ENCODE assay signal across 8 cellular contexts in the genomic region with DNA sequence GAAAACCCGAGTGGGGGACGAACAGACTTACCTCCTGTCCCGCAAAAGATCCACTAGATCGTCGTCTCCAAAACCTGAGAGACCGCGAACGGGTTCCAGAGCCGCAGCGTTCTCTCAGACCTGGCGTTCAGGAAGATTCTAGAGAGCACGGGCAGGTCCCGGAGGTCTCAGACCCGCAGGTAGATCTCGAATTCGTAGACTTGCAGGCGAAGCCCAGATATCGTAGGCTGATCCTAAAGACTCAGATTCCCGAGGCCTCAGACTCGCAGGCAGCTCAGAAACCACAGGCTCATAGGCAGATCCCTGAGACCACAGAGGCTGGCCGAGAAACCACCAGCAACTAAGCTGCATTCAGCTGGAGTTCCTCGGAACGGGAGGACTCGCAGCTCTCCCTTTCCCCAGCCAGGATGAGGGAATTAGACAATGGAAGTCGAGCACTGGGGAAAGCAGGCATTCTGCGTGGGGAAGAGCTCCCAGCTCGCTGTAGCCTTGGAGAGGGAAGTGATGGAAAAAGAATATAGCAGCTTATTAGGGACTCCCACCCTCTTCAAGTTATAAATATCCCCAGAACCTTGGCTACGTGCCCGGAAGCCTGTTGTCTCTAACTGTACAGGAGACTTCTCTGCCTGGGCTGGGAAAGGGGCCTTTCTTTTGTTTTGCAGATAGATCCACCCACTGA. TPM values are rescaled to one million over a fixed set of nuclear protein-coding genes. Genes with fewer than 3 reads are reported as not detected.
DNase-seq lines count a peak whose midpoint lies in the region; ATAC-seq and TF ChIP-seq lines count a peak whose summit lies in the region.

A gene (minus strand): TSS at position 502 of the 679 bp plus-strand sequence. CDS start 1,831 bp downstream, outside the sequence.

- peak within 1 kb of the TSS; percentile 97 to 98 for H3K9ac ChIP-seq in stomach smooth muscle (ENCODE audit: low read length in 2 of 2)

- H3K36me3 ChIP-seq in stomach smooth muscle (ENCODE audit: control insufficient read depth in 2 of 2, insufficient read depth in 2 of 2, low read length in 2 of 2) = peaks cover 7 to 12% of the 10 kb centered on the region in 2 donors

- peak; percentile 61 for DNase-seq in AG20443 (ENCODE audit: low spot score)
- DNase-seq in HK-2 (ENCODE audit: unreplicated experiment) = peak; percentile 71
- peak; percentile 42 for DNase-seq in NCI-H748 treated with DMSO at 0.1 percent for 48 hours (lab: John Stamatoyannopoulos, UW)
- peak; percentile 17 for DNase-seq in activated T-cell treated with anti-CD3 and anti-CD28 coated beads for 4 hours
- no peak for DNase-seq in epithelial cell of proximal tubule (ENCODE audit: low read depth)
- peak; percentile 57 for DNase-seq in midbrain (lab: John Stamatoyannopoulos, UW)

- no peaks in the 10 kb centered on the region for H3K27me3 ChIP-seq in stomach smooth muscle (ENCODE audit: control insufficient read depth in 1 of 2, insufficient read depth in 2 of 2, low read length in 2 of 2)

- peaks cover 46% of the 10 kb centered on the region for H3K4me1 ChIP-seq in stomach smooth muscle (ENCODE audit: control insufficient read depth, insufficient read depth, low read length)

- peak within 1 kb of the TSS; percentile 95 for H3K27ac ChIP-seq in stomach smooth muscle (ENCODE audit: low read length)

- ATAC-seq in HG03460 (IDR thresholded peaks at IDR 0.05; ENCODE audit: unreplicated experiment) = no peak

- H3K4me3 ChIP-seq in epithelial cell of proximal tubule (ENCODE audit: low read depth, low read length) = peak within 1 kb of the TSS; percentile 82
- H3K4me3 ChIP-seq in stomach smooth muscle (ENCODE audit: low read length in 2 of 2) = peak within 1 kb of the TSS; percentile 96 to 98

- TF ChIP-seq CTCF in epithelial cell of proximal tubule (conservative IDR thresholded peaks at IDR 0.05; ENCODE audit: low read depth, low read length) = no peak

- H3K9me3 ChIP-seq in stomach smooth muscle (ENCODE audit: control insufficient read depth in 2 of 2, low read length in 2 of 2) = peaks cover 0 to under 1% of the 10 kb centered on the region in 2 donors

RNA-seq across cellular contexts. Expression of the gene that starts here (rescaled TPM):
- total RNA-seq in epithelial cell of proximal tubule = 6.7 and 8.0 TPM in 2 replicates
